Comparison of ENCODE assay signal across 20 cellular contexts in genomic region chr9:74293479-74293878, GRCh38.
DNase-seq lines count a peak whose midpoint lies in the region; ATAC-seq and TF ChIP-seq lines count a peak whose summit lies in the region.
"Had no signal": no experiment of that assay in that cellular context is flagged by ENCODE, and none has a peak within 500 bp of the region (broad histone marks: within the 10 kb centered on the region; RNA-seq: fewer than 3 reads in every experiment).

No MANE protein-coding gene starts in this region.

- H3K4me3 ChIP-seq in DND-41 (ENCODE audit: low read depth in 1 of 2, low read length in 2 of 2) (no peak overlapping the region), H7 (ENCODE audit: insufficient read depth, low read depth, low read length) (no peak overlapping the region)
- H3K4me3 ChIP-seq: BLaER1 treated with 17β-estradiol and CSF1 and Interleukin-3, amounts not matched to agents 10 nM and 100 nM; HAP-1; MG63; Peyer's patch had no signal

- DNase-seq in DND-41 (no peak), H7 (peak; percentile 27), NCI-H526 (lab: John Stamatoyannopoulos, UW) (peak; percentile 12 to 67), iPS DF 19.7 (ENCODE audit: low read depth, low spot score) (peak; percentile 83), NOMO-1 (lab: John Stamatoyannopoulos, UW; ENCODE audit: unreplicated experiment in 2 of 2) (no peak)
- DNase-seq in stimulated activated naive CD4-positive, alpha-beta T cell treated with Interleukin-2 at 50 U/mL for 16 hours (lab: John Stamatoyannopoulos, UW): no peak
- DNase-seq: CD8-positive, alpha-beta memory T cell; Kasumi-1; MG63; NCI-H1105; NCI-H1694 treated with DMSO at 0.1 percent for 48 hours; NCI-H446 treated with DMSO at 0.1 percent for 48 hours; NCI-H82; Peyer's patch; SW 1271; T-helper 2 cell had no signal

- H3K4me1 ChIP-seq in DND-41 (ENCODE audit: insufficient read depth, low read length): no peaks in the 10 kb centered on the region
- H3K4me1 ChIP-seq: HAP-1, Peyer's patch had no signal

- TF ChIP-seq CTCF in DND-41 (IDR thresholded peaks at IDR 0.05; ENCODE audit: borderline replicate concordance, extremely low read depth, low read length, poor library complexity, severe bottlenecking): no peak

- H3K27ac ChIP-seq in DND-41 (ENCODE audit: low read length): no peak overlapping the region
- H3K27ac ChIP-seq: BLaER1 treated with 17β-estradiol and CSF1 and Interleukin-3, amounts not matched to agents 10 nM and 100 nM; HL-60; Peyer's patch had no signal

- H3K27me3 ChIP-seq in DND-41 (ENCODE audit: insufficient read depth, low read length, poor library complexity): no peaks in the 10 kb centered on the region
- H3K27me3 ChIP-seq in H7 (ENCODE audit: control insufficient read depth, insufficient read depth, low read length): no peaks in the 10 kb centered on the region
- H3K27me3 ChIP-seq: BLaER1 treated with 17β-estradiol and CSF1 and Interleukin-3, amounts not matched to agents 10 nM and 100 nM; MG63; Peyer's patch had no signal

- no peak for ATAC-seq in DND-41 (ENCODE audit: insufficient read depth, low read depth)
- no peak for ATAC-seq in HG03175 (IDR thresholded peaks at IDR 0.05; ENCODE audit: unreplicated experiment)

- H4K20me1 ChIP-seq in DND-41 (ENCODE audit: insufficient read depth, low read length): no peaks in the 10 kb centered on the region
- H4K20me1 ChIP-seq: BLaER1 treated with 17β-estradiol and CSF1 and Interleukin-3, amounts not matched to agents 10 nM and 100 nM had no signal

- H3K79me2 ChIP-seq in DND-41 (ENCODE audit: insufficient read depth, low read length): no peaks in the 10 kb centered on the region

- H3K9me3 ChIP-seq in DND-41 (ENCODE audit: insufficient read depth, low read length, severe bottlenecking): no peaks in the 10 kb centered on the region
- H3K9me3 ChIP-seq: HAP-1, MG63, Peyer's patch had no signal

- no peak overlapping the region for H3K4me2 ChIP-seq in DND-41 (ENCODE audit: insufficient read depth, low read length)
- H3K4me2 ChIP-seq: BLaER1 treated with 17β-estradiol and CSF1 and Interleukin-3, amounts not matched to agents 10 nM and 100 nM had no signal

- H2AFZ ChIP-seq in DND-41 (ENCODE audit: low read depth, low read length): 0 out of 2 replicates have a peak overlapping the region, but pooled peaks have one; percentile 42

- H3K9ac ChIP-seq in DND-41 (ENCODE audit: low read depth, low read length): no peak overlapping the region
- H3K9ac ChIP-seq: BLaER1 treated with 17β-estradiol and CSF1 and Interleukin-3, amounts not matched to agents 10 nM and 100 nM had no signal

- H3K36me3 ChIP-seq in DND-41 (ENCODE audit: insufficient read depth, low read length): no peaks in the 10 kb centered on the region
- no peaks in the 10 kb centered on the region for H3K36me3 ChIP-seq in H7 (replicated peaks; ENCODE audit: control insufficient read depth, insufficient read depth, low read length)
- H3K36me3 ChIP-seq: HAP-1, MG63, Peyer's patch had no signal

Comparison
In these comparisons a context has a peak if more than half of its experiments do, and no peak if none do; other contexts are left out.
1. DNase-seq: peak in H7 (single experiment), NCI-H526 (2 of 2) and iPS DF 19.7 (single experiment); none in DND-41 (single experiment), stimulated activated naive CD4-positive, alpha-beta T cell treated with Interleukin-2 at 50 U/mL for 16 hours (single experiment) and NOMO-1 (0 of 2).